In genomic region chr3:185852562-185853135, GRCh38 we compare ENCODE assay signal across 29 cellular contexts. TPM values are rescaled to one million over a fixed set of nuclear protein-coding genes. Genes with fewer than 3 reads are reported as not detected.
DNase-seq lines count a peak whose midpoint lies in the region; ATAC-seq and TF ChIP-seq lines count a peak whose summit lies in the region.
"Had no signal": no experiment of that assay in that cellular context is flagged by ENCODE, and none has a peak within 500 bp of the region (broad histone marks: within the 10 kb centered on the region; RNA-seq: fewer than 3 reads in every experiment).

No MANE protein-coding gene starts in this region.

- no peaks in the 10 kb centered on the region for H3K27me3 ChIP-seq in upper lobe of right lung
- H3K27me3 ChIP-seq: BLaER1 treated with 17β-estradiol and CSF1 and Interleukin-3, amounts not matched to agents 10 nM and 100 nM; body of pancreas had no signal

- peak; percentile 43 for ATAC-seq in stimulated activated naive CD8-positive, alpha-beta T cell treated with anti-CD3 and anti-CD28 coated beads, Interleukin-15, Interleukin-2, amounts not matched to agents 100 U/mL and 50 U/mL, for 24 hours
- ATAC-seq in stimulated activated naive CD8-positive, alpha-beta T cell treated with anti-CD3 and anti-CD28 coated beads, Interleukin-15, amount 100 ng/mL, for 72 hours: no peak
- ATAC-seq in GM18868 (IDR thresholded peaks at IDR 0.05; ENCODE audit: unreplicated experiment): no peak
- ATAC-seq in upper lobe of right lung: no peak
- ATAC-seq: activated naive CD4-positive, alpha-beta T cell treated with anti-CD3 and anti-CD28 coated beads, Interleukin-2, amount 50 U/mL, for 72 hours; body of pancreas; effector memory CD8-positive, alpha-beta T cell; esophagus mucosa; psoas muscle had no signal

- intact Hi-C loops in upper lobe of right lung (cut with DNase I): no loop called here

- H3K27me3 Mint-ChIP-seq in stimulated activated naive CD8-positive, alpha-beta T cell treated with anti-CD3 and anti-CD28 coated beads, Interleukin-15, amount 100 ng/mL, for 72 hours: peaks cover 10% of the 10 kb centered on the region

- H3K4me3 Mint-ChIP-seq in stimulated activated naive CD8-positive, alpha-beta T cell treated with anti-CD3 and anti-CD28 coated beads, Interleukin-15, amount 100 ng/mL, for 72 hours: no peak overlapping the region
- H3K4me3 Mint-ChIP-seq: activated CD4-positive, alpha-beta memory T cell treated with anti-CD3 and anti-CD28 coated beads, Interleukin-2, amount 10 ng/mL, durations not matched to agents 7 days and 5 days; effector memory CD8-positive, alpha-beta T cell; H9 had no signal

- H3K4me1 Mint-ChIP-seq in stimulated activated naive CD8-positive, alpha-beta T cell treated with anti-CD3 and anti-CD28 coated beads, Interleukin-15, amount 100 ng/mL, for 72 hours: no peaks in the 10 kb centered on the region
- H3K4me1 Mint-ChIP-seq: activated CD4-positive, alpha-beta memory T cell treated with anti-CD3 and anti-CD28 coated beads, Interleukin-2, amount 10 ng/mL, durations not matched to agents 7 days and 5 days; H9 had no signal

- TF ChIP-seq CTCF in fibroblast of pulmonary artery (IDR thresholded peaks at IDR 0.05; ENCODE audit: low read length, missing control alignments) (no peak), foreskin fibroblast (IDR thresholded peaks at IDR 0.05; ENCODE audit: low read depth, low read length) (no peak), upper lobe of right lung (IDR thresholded peaks at IDR 0.05) (no peak)

- no peak overlapping the region for H3K4me3 ChIP-seq in fibroblast of pulmonary artery (replicated peaks; ENCODE audit: low read depth, low read length)
- no peak overlapping the region for H3K4me3 ChIP-seq in foreskin fibroblast (ENCODE audit: low read depth in 1 of 2, low read length in 2 of 2)
- no peak overlapping the region for H3K4me3 ChIP-seq in upper lobe of right lung
- H3K4me3 ChIP-seq: BLaER1 treated with 17β-estradiol and CSF1 and Interleukin-3, amounts not matched to agents 10 nM and 100 nM; body of pancreas; coronary artery; PC-9; psoas muscle; skin epidermis had no signal

- H3K9me3 Mint-ChIP-seq in stimulated activated naive CD8-positive, alpha-beta T cell treated with anti-CD3 and anti-CD28 coated beads, Interleukin-15, amount 100 ng/mL, for 72 hours: peaks cover 11 to 15% of the 10 kb centered on the region in 2 donors

- H3K27ac ChIP-seq in upper lobe of right lung: no peak overlapping the region
- H3K27ac ChIP-seq: BLaER1 treated with 17β-estradiol and CSF1 and Interleukin-3, amounts not matched to agents 10 nM and 100 nM; body of pancreas; coronary artery; PC-9; psoas muscle; skin epidermis had no signal

- no peak overlapping the region for H3K27ac Mint-ChIP-seq in stimulated activated naive CD8-positive, alpha-beta T cell treated with anti-CD3 and anti-CD28 coated beads, Interleukin-15, amount 100 ng/mL, for 72 hours
- H3K27ac Mint-ChIP-seq: activated CD4-positive, alpha-beta memory T cell treated with anti-CD3 and anti-CD28 coated beads, Interleukin-2, amount 10 ng/mL, durations not matched to agents 7 days and 5 days; activated naive CD4-positive, alpha-beta T cell treated with anti-CD3 and anti-CD28 coated beads, Interleukin-2, amount 50 U/mL, for 72 hours; activated T-helper 2 cell treated with anti-CD3 and anti-CD28 coated beads, Interferon-gamma antibody, Interleukin-2, Interleukin-4, amounts not matched to agents 10 μg/mL and 5 μg/mL and 100 μg/mL, durations not matched to agents 14 hours and 24 hours and 36 hours; effector memory CD8-positive, alpha-beta T cell; H9 had no signal

- no peak for DNase-seq in stimulated activated naive CD8-positive, alpha-beta T cell treated with anti-CD3 and anti-CD28 coated beads, Interleukin-15, Interleukin-2, amounts not matched to agents 100 U/mL and 50 U/mL, for 24 hours
- DNase-seq in stimulated activated naive CD8-positive, alpha-beta T cell treated with anti-CD3 and anti-CD28 coated beads, Interleukin-15, amount 100 ng/mL, for 72 hours: no peak
- peak; percentile 10 for DNase-seq in NOMO-1 treated with dmso at 0.1 percent for 144 hours (lab: John Stamatoyannopoulos, UW; ENCODE audit: unreplicated experiment)
- DNase-seq in fibroblast of pulmonary artery (ENCODE audit: low read depth): peak; percentile 38
- no peak for DNase-seq in foreskin fibroblast
- no peak for DNase-seq in upper lobe of right lung
- DNase-seq in NCI-H510A (lab: John Stamatoyannopoulos, UW): no peak
- DNase-seq: ACHN; activated CD4-positive, alpha-beta memory T cell treated with anti-CD3 and anti-CD28 coated beads, Interleukin-2, amount 10 ng/mL, durations not matched to agents 7 days and 5 days; activated CD4-positive, CD25-positive, alpha-beta regulatory T cell treated with anti-CD3 and anti-CD28 coated beads, Interleukin-2, amount 50 U/mL, for 72 hours; body of pancreas; COR-L47; DMS79 treated with DMSO at 0.1 percent for 48 hours; effector memory CD8-positive, alpha-beta T cell; glutamatergic neuron; H9; NCI-H1417; NCI-H2081; PC-9; psoas muscle; SHP77 treated with DMSO at 0.1 percent for 48 hours; stimulated activated CD4-positive, alpha-beta T cell treated with anti-CD3 and anti-CD28 coated beads, Interleukin-1b, Interleukin-23, amount 100 ng/mL, for 48 hours had no signal

- no peaks in the 10 kb centered on the region for H3K9me3 ChIP-seq in upper lobe of right lung
- H3K9me3 ChIP-seq: body of pancreas had no signal

- H3K36me3 ChIP-seq in upper lobe of right lung: no peaks in the 10 kb centered on the region
- H3K36me3 ChIP-seq: BLaER1 treated with 17β-estradiol and CSF1 and Interleukin-3, amounts not matched to agents 10 nM and 100 nM had no signal

- no peaks in the 10 kb centered on the region for H3K4me1 ChIP-seq in upper lobe of right lung
- H3K4me1 ChIP-seq: body of pancreas, psoas muscle had no signal

RNA-seq across cellular contexts. Expression of gene IGF2BP2, which starts 27.8 kb away (rescaled TPM):
- 17.4 TPM for total RNA-seq in upper lobe of right lung

Comparison
In these comparisons a context has a peak if more than half of its experiments do, and no peak if none do; other contexts are left out.
1. DNase-seq: peak in NOMO-1 treated with dmso at 0.1 percent for 144 hours (single experiment) and fibroblast of pulmonary artery (single experiment); none in stimulated activated naive CD8-positive, alpha-beta T cell treated with anti-CD3 and anti-CD28 coated beads, Interleukin-15, Interleukin-2, amounts not matched to agents 100 U/mL and 50 U/mL, for 24 hours (single experiment), stimulated activated naive CD8-positive, alpha-beta T cell treated with anti-CD3 and anti-CD28 coated beads, Interleukin-15, amount 100 ng/mL, for 72 hours (0 of 2), foreskin fibroblast (0 of 2), upper lobe of right lung (single experiment) and NCI-H510A (single experiment).